Comparison of ENCODE assay signal across 33 cellular contexts in genomic region chr2:74910245-74910644, GRCh38.
"Had no signal": no experiment of that assay in that cellular context is flagged by ENCODE, and none has a peak within 500 bp of the region (broad histone marks: within the 10 kb centered on the region; RNA-seq: fewer than 3 reads in every experiment).

No MANE protein-coding gene starts in this region.

- H3K27ac ChIP-seq: adrenal gland, body of pancreas, cardiac muscle cell, colonic mucosa, dorsolateral prefrontal cortex, foreskin keratinocyte, gastrocnemius medialis, heart left ventricle, WERI-Rb-1 had no signal

- H3K4me1 ChIP-seq: adrenal gland, colonic mucosa, foreskin keratinocyte, gastrocnemius medialis had no signal

- DNase-seq: activated B cell treated with CpG ODN at 0.5 μM for 24 hours; activated CD4-positive, alpha-beta T cell treated with anti-CD3 and anti-CD28 coated beads for 48 hours; activated CD4-positive, alpha-beta T cell treated with anti-CD3 and anti-CD28 coated beads, Interleukin-2, amount 50 U/mL, for 1 hour; activated CD4-positive, alpha-beta T cell treated with anti-CD3 and anti-CD28 coated beads, Interleukin-2, amount 50 U/mL, for 48 hours; activated CD8-positive, alpha-beta memory T cell treated with anti-CD3 and anti-CD28 coated beads for 24 hours; activated CD8-positive, alpha-beta T cell treated with anti-CD3 and anti-CD28 coated beads for 36 hours; activated effector memory CD4-positive, alpha-beta T cell treated with Interleukin-2 at 50 U/mL for 16 hours; activated gamma-delta T cell treated with Interleukin-2 at 50 U/mL for 16 hours; activated naive CD4-positive, alpha-beta T cell treated with anti-CD3 and anti-CD28 coated beads, Interleukin-2, amount 50 U/mL, for 16 hours; activated naive CD4-positive, alpha-beta T cell treated with Interleukin-2 at 50 U/mL for 16 hours; activated T-cell treated with anti-CD3 and anti-CD28 coated beads, Interleukin-2, amount 50 U/mL, for 4 hours; adrenal gland; amygdala; aorta; body of pancreas; central memory CD4-positive, alpha-beta T cell; cerebellar nuclear complex; colonic mucosa; dorsolateral prefrontal cortex; effector memory CD4-positive, alpha-beta T cell; endodermal cell; foreskin keratinocyte; gastrocnemius medialis; glutamatergic neuron; heart left ventricle; T-cell; T-helper 17 cell; T1000; WERI-Rb-1 had no signal

- H3K36me3 ChIP-seq: adrenal gland, cardiac muscle cell, colonic mucosa, gastrocnemius medialis, heart left ventricle, WERI-Rb-1 had no signal

- ATAC-seq: activated CD4-positive, CD25-positive, alpha-beta regulatory T cell treated with anti-CD3 and anti-CD28 coated beads, Interleukin-2, amount 50 U/mL, for 24 hours; activated CD8-positive, alpha-beta T cell treated with anti-CD3 and anti-CD28 coated beads for 36 hours; activated T-cell treated with anti-CD3 and anti-CD28 coated beads, Interleukin-2, amount 50 U/mL, for 4 hours; activated T-helper 17 cell treated with anti-CD3 and anti-CD28 coated beads, Interleukin-2, amount 50 U/mL, for 72 hours; body of pancreas; esophagus mucosa; foreskin keratinocyte; gastrocnemius medialis; heart left ventricle; T-cell; T-helper 17 cell had no signal

- H3K9me3 ChIP-seq: adrenal gland, body of pancreas, colonic mucosa, gastrocnemius medialis, heart left ventricle had no signal

- H3K27me3 ChIP-seq: body of pancreas, colonic mucosa, foreskin keratinocyte had no signal

- H3K4me3 ChIP-seq: adrenal gland, body of pancreas, cardiac muscle cell, colonic mucosa, dorsolateral prefrontal cortex, gastrocnemius medialis, heart left ventricle had no signal
